ENCODE assay signal across 15 cellular contexts in the genomic region with DNA sequence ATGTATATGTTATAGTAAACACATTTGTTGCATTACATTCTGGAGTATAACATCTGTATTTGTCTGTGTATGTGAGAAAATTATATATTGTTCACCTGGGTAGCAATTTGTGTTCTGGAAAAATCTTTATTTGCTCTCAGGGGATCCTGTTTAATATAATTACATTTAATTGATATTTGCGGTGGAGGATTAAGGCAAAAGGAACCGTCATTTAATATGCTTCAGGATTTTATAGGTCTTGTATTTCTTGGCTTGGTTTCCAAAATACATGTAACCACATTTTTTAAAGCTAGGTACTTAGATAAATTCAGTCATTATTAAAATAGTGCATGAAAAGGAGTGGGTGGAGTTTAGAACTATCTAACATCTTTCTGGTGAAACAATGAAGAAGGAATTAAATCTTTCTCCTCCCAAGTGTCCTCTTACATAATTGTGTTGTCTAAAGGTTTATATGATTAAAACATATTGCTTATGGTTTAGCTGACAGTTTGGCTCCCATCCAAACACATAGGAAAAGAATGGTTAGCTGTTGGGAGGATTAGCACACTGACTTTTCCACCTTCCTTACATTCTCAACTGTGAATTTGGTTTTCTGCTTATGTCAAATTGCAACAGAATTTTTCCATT.
"Had no signal": no experiment of that assay in that cellular context is flagged by ENCODE, and none has a peak within 500 bp of the region (broad histone marks: within the 10 kb centered on the region; RNA-seq: fewer than 3 reads in every experiment).

No MANE protein-coding gene starts in this region.

- H3K36me3 Mint-ChIP-seq: activated naive CD8-positive, alpha-beta T cell; naive thymus-derived CD4-positive, alpha-beta T cell had no signal

- H3K27me3 ChIP-seq: foreskin keratinocyte, hepatocyte, neutrophil had no signal

- H3K36me3 ChIP-seq: neutrophil had no signal

- H3K27ac Mint-ChIP-seq: activated naive CD8-positive, alpha-beta T cell; activated T-helper 1 cell treated with anti-CD3 and anti-CD28 coated beads, Interleukin-12 subunit alpha, Interleukin-12 subunit beta, Interleukin-2, Interleukin-4 antibody, amounts not matched to agents 30 ng/mL and 10 ng/mL and 1 ng/mL, durations not matched to agents 14 hours and 24 hours and 36 hours; effector memory CD8-positive, alpha-beta T cell; naive thymus-derived CD4-positive, alpha-beta T cell; T-helper 2 cell treated with Interferon-gamma antibody and Interleukin-4, amounts not matched to agents 5 μg/mL and 100 μg/mL, for 36 hours had no signal

- H3K4me3 Mint-ChIP-seq: activated naive CD8-positive, alpha-beta T cell; activated T-helper 1 cell treated with anti-CD3 and anti-CD28 coated beads, Interleukin-12 subunit alpha, Interleukin-12 subunit beta, Interleukin-2, Interleukin-4 antibody, amounts not matched to agents 30 ng/mL and 10 ng/mL and 1 ng/mL, durations not matched to agents 14 hours and 24 hours and 36 hours; effector memory CD8-positive, alpha-beta T cell; naive thymus-derived CD4-positive, alpha-beta T cell; T-helper 2 cell treated with Interferon-gamma antibody and Interleukin-4, amounts not matched to agents 5 μg/mL and 100 μg/mL, for 36 hours had no signal

- ATAC-seq: effector memory CD8-positive, alpha-beta T cell; foreskin keratinocyte; naive thymus-derived CD4-positive, alpha-beta T cell had no signal

- H3K27ac ChIP-seq: foreskin keratinocyte, hepatocyte, neutrophil, parathyroid adenoma had no signal

- H3K4me3 ChIP-seq: hepatocyte had no signal

- H3K9me3 ChIP-seq: neutrophil had no signal

- DNase-seq: activated CD4-positive, alpha-beta T cell treated with anti-CD3 and anti-CD28 coated beads, Interleukin-2, amount 50 U/mL, for 4 hours; activated gamma-delta T cell treated with Interleukin-2 at 50 U/mL for 16 hours; dermis blood vessel endothelial cell; effector memory CD8-positive, alpha-beta T cell; foreskin keratinocyte; mesenchymal stem cell; naive thymus-derived CD4-positive, alpha-beta T cell; stimulated activated CD8-positive, alpha-beta memory T cell treated with anti-CD3 and anti-CD28 coated beads, Interleukin-4, amount 100 ng/mL, for 48 hours; stimulated activated naive CD4-positive, alpha-beta T cell had no signal

- H3K4me1 ChIP-seq: foreskin keratinocyte, parathyroid adenoma had no signal

- H3K4me1 Mint-ChIP-seq: naive thymus-derived CD4-positive, alpha-beta T cell had no signal

- H3K9me3 Mint-ChIP-seq: activated T-helper 1 cell treated with anti-CD3 and anti-CD28 coated beads, Interleukin-12 subunit alpha, Interleukin-12 subunit beta, Interleukin-2, Interleukin-4 antibody, amounts not matched to agents 30 ng/mL and 10 ng/mL and 1 ng/mL, durations not matched to agents 14 hours and 24 hours and 36 hours; effector memory CD8-positive, alpha-beta T cell; T-helper 2 cell treated with Interferon-gamma antibody and Interleukin-4, amounts not matched to agents 5 μg/mL and 100 μg/mL, for 36 hours had no signal
